In the genomic region with DNA sequence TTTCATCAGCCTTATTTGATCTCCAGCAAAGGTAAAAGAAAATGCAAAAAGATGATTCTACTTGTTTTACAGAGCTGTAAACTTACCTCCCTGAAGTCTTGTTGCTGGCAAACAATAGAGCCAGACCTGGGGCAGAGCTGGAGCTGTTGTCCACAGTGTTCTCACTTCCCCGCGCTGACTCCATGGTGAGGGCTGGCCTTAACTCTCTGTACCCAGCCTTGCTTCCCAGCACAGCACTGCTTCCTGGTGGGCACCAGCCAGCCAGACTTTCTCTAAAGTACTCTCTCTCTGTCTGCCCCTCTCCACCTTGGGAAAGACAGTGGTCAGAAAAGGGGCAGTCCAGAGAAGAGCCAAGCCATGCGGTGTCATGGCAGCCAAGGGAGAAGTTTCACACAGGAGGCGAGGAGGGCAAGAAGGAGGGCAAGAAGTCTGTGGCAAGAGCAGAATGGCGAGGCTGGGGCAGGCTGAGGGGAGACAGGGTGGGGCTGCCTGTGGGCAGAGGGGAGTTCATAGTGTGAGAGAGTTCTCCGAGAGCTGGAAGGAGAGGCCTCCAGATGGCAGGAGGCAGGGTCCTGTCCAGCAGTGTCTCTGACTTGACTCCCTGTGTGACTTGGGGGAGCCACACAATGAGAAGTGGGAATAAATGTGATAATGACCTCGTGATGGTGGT, we compare ENCODE assay signal across 17 cellular contexts. TPM values are rescaled to one million over a fixed set of nuclear protein-coding genes. Genes with fewer than 3 reads are reported as not detected.
DNase-seq lines count a peak whose midpoint lies in the region; ATAC-seq and TF ChIP-seq lines count a peak whose summit lies in the region.
"Had no signal": no experiment of that assay in that cellular context is flagged by ENCODE, and none has a peak within 500 bp of the region (broad histone marks: within the 10 kb centered on the region; RNA-seq: fewer than 3 reads in every experiment).

No MANE protein-coding gene starts in this region.

- CTCF ChIA-PET in activated CD4-positive, alpha-beta T cell treated with anti-CD3 and anti-CD28 coated beads, Interleukin-2, amount 10 ng/mL, durations not matched to agents 7 days and 5 days (lab: Charles Lee): interaction anchor here (1.3 to 3.2 kb wide), 5 partner anchors 8 to 34 kb away, joined by 3 to 19 read pairs (median 8); a partner anchor contains a TSS
- CTCF ChIA-PET in T-cell (lab: Charles Lee): interaction anchor here (0.6 to 9.8 kb wide), 7 partner anchors 8 to 103 kb away, joined by 3 to 174 read pairs (median 4); a partner anchor contains a TSS

- H3K36me3 Mint-ChIP-seq in activated CD4-positive, alpha-beta T cell treated with anti-CD3 and anti-CD28 coated beads, Interleukin-2, amount 10 ng/mL, durations not matched to agents 7 days and 5 days (ENCODE audit: low read depth): peaks cover 86% of the 10 kb centered on the region
- H3K36me3 Mint-ChIP-seq in T-cell: peaks cover 61% of the 10 kb centered on the region
- peaks cover 71% of the 10 kb centered on the region for H3K36me3 Mint-ChIP-seq in central memory CD8-positive, alpha-beta T cell (ENCODE audit: insufficient read depth)

- ATAC-seq in T-cell (replicated peaks in 1 of 4): no peak
- no peak for ATAC-seq in central memory CD8-positive, alpha-beta T cell (replicated peaks; ENCODE audit: extremely low read depth, poor library complexity, severe bottlenecking)
- no peak for ATAC-seq in GM18867 (IDR thresholded peaks at IDR 0.05; ENCODE audit: unreplicated experiment)
- ATAC-seq in HG03354 (IDR thresholded peaks at IDR 0.05; ENCODE audit: poor library complexity, severe bottlenecking, unreplicated experiment): no peak
- ATAC-seq: A549, body of pancreas, PC-3 had no signal

- no peaks in the 10 kb centered on the region for H3K27me3 ChIP-seq in spleen (replicated peaks in 1 of 7)
- H3K27me3 ChIP-seq: body of pancreas, left lung had no signal

- peak overlapping the region in 7 of 8 donors; percentile 28 to 93 (median 63) for H3K27ac ChIP-seq in spleen
- H3K27ac ChIP-seq: A549, body of pancreas, thoracic aorta had no signal

- POLR2A ChIA-PET in activated CD4-positive, alpha-beta T cell treated with anti-CD3 and anti-CD28 coated beads, Interleukin-2, amount 10 ng/mL, durations not matched to agents 7 days and 5 days (lab: Charles Lee): interaction anchor here (1.1 kb wide), 1 partner anchor 8 kb away, joined by 3 read pairs; no protein-coding TSS in a partner anchor
- POLR2A ChIA-PET in T-cell (lab: Charles Lee): interaction anchor here in 1 of 2 donors (1.1 to 1.3 kb wide), 3 partner anchors 10 to 25 kb away, joined by 3 to 7 read pairs (median 4); a partner anchor contains a TSS

- peak overlapping the region in 1 of 8 donors; percentile 59 for H3K4me3 ChIP-seq in spleen
- H3K4me3 ChIP-seq: A549, body of pancreas, left lung, thoracic aorta had no signal

- H3K9me3 Mint-ChIP-seq in activated CD4-positive, alpha-beta T cell treated with anti-CD3 and anti-CD28 coated beads, Interleukin-2, amount 10 ng/mL, durations not matched to agents 7 days and 5 days: no peaks in the 10 kb centered on the region
- no peaks in the 10 kb centered on the region for H3K9me3 Mint-ChIP-seq in T-cell
- no peaks in the 10 kb centered on the region for H3K9me3 Mint-ChIP-seq in central memory CD8-positive, alpha-beta T cell

- peak overlapping the region; percentile 90 for H3K27ac Mint-ChIP-seq in activated CD4-positive, alpha-beta T cell treated with anti-CD3 and anti-CD28 coated beads, Interleukin-2, amount 10 ng/mL, durations not matched to agents 7 days and 5 days
- H3K27ac Mint-ChIP-seq in T-cell: peak overlapping the region; percentile 98
- peak overlapping the region; percentile 96 for H3K27ac Mint-ChIP-seq in central memory CD8-positive, alpha-beta T cell (ENCODE audit: low read depth)

- H3K4me1 ChIP-seq in spleen: peaks cover 58 to 100% (median 99%) of the 10 kb centered on the region in 6 donors
- H3K4me1 ChIP-seq: A549 had no signal

- no peak for TF ChIP-seq CTCF in spleen (IDR thresholded peaks at IDR 0.05 in 8 of 11, conservative IDR thresholded peaks at IDR 0.05 in 3 of 11)

- no peaks in the 10 kb centered on the region for H3K9me3 ChIP-seq in spleen
- H3K9me3 ChIP-seq: A549, body of pancreas, left lung, thoracic aorta had no signal

- no peaks in the 10 kb centered on the region for H3K27me3 Mint-ChIP-seq in activated CD4-positive, alpha-beta T cell treated with anti-CD3 and anti-CD28 coated beads, Interleukin-2, amount 10 ng/mL, durations not matched to agents 7 days and 5 days
- H3K27me3 Mint-ChIP-seq in T-cell: no peaks in the 10 kb centered on the region
- no peaks in the 10 kb centered on the region for H3K27me3 Mint-ChIP-seq in central memory CD8-positive, alpha-beta T cell

- DNase-seq in activated CD4-positive, alpha-beta T cell treated with anti-CD3 and anti-CD28 coated beads, Interleukin-2, amount 10 ng/mL, durations not matched to agents 7 days and 5 days: no peak
- no peak for DNase-seq in activated CD4-positive, alpha-beta T cell treated with anti-CD3 and anti-CD28 coated beads for 48 hours
- no peak for DNase-seq in T-cell
- DNase-seq in central memory CD8-positive, alpha-beta T cell (ENCODE audit: low spot score in 2 of 2): no peak
- no peak for DNase-seq in spleen
- DNase-seq in NCI-H774 (lab: John Stamatoyannopoulos, UW): no peak
- DNase-seq: activated CD4-positive, CD25-positive, alpha-beta regulatory T cell; body of pancreas; GF-D8; left lung; NCI-H1930; NCI-H526 treated with DMSO at 0.1 percent for 48 hours; PC-3 had no signal

- H3K4me1 Mint-ChIP-seq in activated CD4-positive, alpha-beta T cell treated with anti-CD3 and anti-CD28 coated beads, Interleukin-2, amount 10 ng/mL, durations not matched to agents 7 days and 5 days: peaks cover 85% of the 10 kb centered on the region
- peaks cover 94 to 99% (median 95%) of the 10 kb centered on the region in 3 donors for H3K4me1 Mint-ChIP-seq in T-cell
- H3K4me1 Mint-ChIP-seq in central memory CD8-positive, alpha-beta T cell: peaks cover 92% of the 10 kb centered on the region

- intact Hi-C loops in spleen (cut with DNase I; ENCODE audit: low total_unique reads): no loop called here

- no peak for TF ChIP-seq POLR2A in spleen (IDR thresholded peaks at IDR 0.05)

- 75 to 89% (median 78%) methylated on average over 7 of the region's 7 CpGs for WGBS in spleen, 5 donors

- peaks cover 0 to 51% (median 3%) of the 10 kb centered on the region in 6 donors for H3K36me3 ChIP-seq in spleen
- H3K36me3 ChIP-seq: left lung, thoracic aorta had no signal

- H3K4me3 Mint-ChIP-seq in activated CD4-positive, alpha-beta T cell treated with anti-CD3 and anti-CD28 coated beads, Interleukin-2, amount 10 ng/mL, durations not matched to agents 7 days and 5 days: peak overlapping the region; percentile 78
- peak overlapping the region; percentile 69 to 87 (median 70) for H3K4me3 Mint-ChIP-seq in T-cell
- H3K4me3 Mint-ChIP-seq in central memory CD8-positive, alpha-beta T cell: peak overlapping the region; percentile 85

RNA-seq across cellular contexts. Expression of a gene that starts 9.3 kb away (rescaled TPM):
- total RNA-seq in activated CD4-positive, alpha-beta T cell treated with anti-CD3 and anti-CD28 coated beads, Interleukin-2, amount 10 ng/mL, durations not matched to agents 7 days and 5 days: 1,000 to 10,000 TPM; 1,017 to 1,048 TPM
- 1,000 to 10,000 TPM; 1,049 to 1,157 (median 1,125) TPM for total RNA-seq in T-cell
- 100 to 1,000 TPM; 244 to 336 (median 283) TPM for total RNA-seq in spleen
- 100 to 1,000 TPM; 169 to 184 (median 183) TPM for polyA plus RNA-seq in spleen
